In genomic region chr12:47834199-47835016, GRCh38 we compare ENCODE assay signal across 14 cellular contexts. TPM values are rescaled to one million over a fixed set of nuclear protein-coding genes. Genes with fewer than 3 reads are reported as not detected.
DNase-seq lines count a peak whose midpoint lies in the region; ATAC-seq and TF ChIP-seq lines count a peak whose summit lies in the region.
"Had no signal": no experiment of that assay in that cellular context is flagged by ENCODE, and none has a peak within 500 bp of the region (broad histone marks: within the 10 kb centered on the region; RNA-seq: fewer than 3 reads in every experiment).

No MANE protein-coding gene starts in this region.

- POLR2A ChIA-PET in OCI-LY7 (lab: Charles Lee) = interaction anchor here (0.6 to 14.2 kb wide), 12 partner anchors 10 to 627 kb away, joined by 3 to 342 read pairs (median 8); partner anchors contain the start of genes HDAC7 and TMEM106C
- POLR2A ChIA-PET in activated naive CD8-positive, alpha-beta T cell treated with anti-CD3 and anti-CD28 coated beads, Interleukin-2, amount 10 ng/mL, durations not matched to agents 7 days and 5 days (lab: Charles Lee) = interaction anchor here (1.6 to 13.5 kb wide), 7 partner anchors 10 to 91 kb away, joined by 4 to 465 read pairs (median 18); partner anchors contain the start of gene HDAC7

- intact Hi-C loops in OCI-LY7 (cut with micrococcal nuclease; ENCODE audit: unreplicated experiment) = loop anchor here (1.0 to 5.0 kb wide), 3 partner anchors 15 to 182 kb away; partner anchors contain the start of gene HDAC7

- in situ Hi-C loops in HAP-1 (cut with MboI; ENCODE audit: low sequenced_read_pairs) = no loop called here

- H3K27me3 ChIP-seq in osteoblast (ENCODE audit: insufficient read depth, low read length) = no peaks in the 10 kb centered on the region
- H3K27me3 ChIP-seq in HAP-1 (ENCODE audit: low read depth) = no peaks in the 10 kb centered on the region
- H3K27me3 ChIP-seq: esophagus squamous epithelium, hepatocyte, ovary, uterus had no signal

- H3K9me2 ChIP-seq in OCI-LY7 (ENCODE audit: insufficient read depth, low read length) = no peaks in the 10 kb centered on the region

- H3K4me1 Mint-ChIP-seq in activated naive CD8-positive, alpha-beta T cell treated with anti-CD3 and anti-CD28 coated beads, Interleukin-2, amount 10 ng/mL, durations not matched to agents 7 days and 5 days = peaks cover 75% of the 10 kb centered on the region

- H3K9me3 ChIP-seq in OCI-LY7 (ENCODE audit: low read length) (no peaks in the 10 kb centered on the region), osteoblast (ENCODE audit: low read depth, low read length) (no peaks in the 10 kb centered on the region), HAP-1 (no peaks in the 10 kb centered on the region)
- H3K9me3 ChIP-seq: esophagus squamous epithelium, ovary, uterus had no signal

- BruUV-seq in OCI-LY7 (replicated peaks; lab: Mats Ljungman, UMichigan) = TSS peak; percentile 74

- H3K36me3 ChIP-seq in OCI-LY7 (ENCODE audit: insufficient read depth, low read length) (no peaks in the 10 kb centered on the region), osteoblast (ENCODE audit: insufficient read depth, low read length) (no peaks in the 10 kb centered on the region), HAP-1 (replicated peaks) (no peaks in the 10 kb centered on the region)
- H3K36me3 ChIP-seq: esophagus squamous epithelium, ovary, uterus had no signal

- H3K79me2 ChIP-seq in OCI-LY7 (ENCODE audit: insufficient read depth, low read depth, low read length) (no peaks in the 10 kb centered on the region), osteoblast (ENCODE audit: insufficient read depth, low read length) (no peaks in the 10 kb centered on the region)
- H3K79me2 ChIP-seq: hepatocyte had no signal

- peak overlapping the region; percentile 93 for H3K27ac ChIP-seq in OCI-LY7 (ENCODE audit: low read depth, low read length, poor library complexity, severe bottlenecking)
- H3K27ac ChIP-seq in osteoblast (ENCODE audit: low read depth, low read length) = no peak overlapping the region
- H3K27ac ChIP-seq: esophagus squamous epithelium, hepatocyte, ovary, uterus had no signal

- TF ChIP-seq CTCF in OCI-LY7 (conservative IDR thresholded peaks at IDR 0.05; ENCODE audit: low read length) (no peak), osteoblast (IDR thresholded peaks at IDR 0.05; ENCODE audit: extremely low read depth, low read depth, low read length) (no peak)

- CTCF ChIA-PET in OCI-LY7 (lab: Charles Lee; ENCODE audit: unreplicated experiment) = interaction anchor here (0.6 to 10.0 kb wide), 9 partner anchors 10 to 93 kb away, joined by 3 to 133 read pairs (median 10); partner anchors contain the start of genes HDAC7 and SLC48A1

- peak overlapping the region; percentile 54 for H3K4me3 ChIP-seq in OCI-LY7 (ENCODE audit: low read depth, low read length, poor library complexity, severe bottlenecking)
- H3K4me3 ChIP-seq in osteoblast (ENCODE audit: insufficient read depth, low read length) = no peak overlapping the region
- H3K4me3 ChIP-seq in HAP-1 = no peak overlapping the region
- H3K4me3 ChIP-seq: esophagus squamous epithelium, hepatocyte, ovary, uterus had no signal

- peak overlapping the region; percentile 94 for H3K27ac Mint-ChIP-seq in activated naive CD8-positive, alpha-beta T cell treated with anti-CD3 and anti-CD28 coated beads, Interleukin-2, amount 10 ng/mL, durations not matched to agents 7 days and 5 days

- H3K4me1 ChIP-seq in OCI-LY7 (ENCODE audit: insufficient read depth, low read length, poor library complexity, severe bottlenecking) (peaks cover 88% of the 10 kb centered on the region), osteoblast (ENCODE audit: insufficient read depth, low read length) (peaks cover under 1% of the 10 kb centered on the region), HAP-1 (no peaks in the 10 kb centered on the region)

- H3K9me3 Mint-ChIP-seq in activated naive CD8-positive, alpha-beta T cell treated with anti-CD3 and anti-CD28 coated beads, Interleukin-2, amount 10 ng/mL, durations not matched to agents 7 days and 5 days = no peaks in the 10 kb centered on the region

- peak overlapping the region; percentile 59; the same call in 1 of the 2 replicates for H2AFZ ChIP-seq in OCI-LY7 (ENCODE audit: low read length)
- H2AFZ ChIP-seq in osteoblast (ENCODE audit: low read length) = peak overlapping the region; percentile 20
- H2AFZ ChIP-seq: hepatocyte had no signal

- no peaks in the 10 kb centered on the region for H3K27me3 Mint-ChIP-seq in activated naive CD8-positive, alpha-beta T cell treated with anti-CD3 and anti-CD28 coated beads, Interleukin-2, amount 10 ng/mL, durations not matched to agents 7 days and 5 days

- peak overlapping the region; percentile 81 for H3K4me3 Mint-ChIP-seq in activated naive CD8-positive, alpha-beta T cell treated with anti-CD3 and anti-CD28 coated beads, Interleukin-2, amount 10 ng/mL, durations not matched to agents 7 days and 5 days

- DNase-seq in activated CD4-positive, alpha-beta T cell treated with anti-CD3 and anti-CD28 coated beads for 48 hours = peak; percentile 44
- no peak for DNase-seq in activated CD4-positive, alpha-beta T cell treated with anti-CD3 and anti-CD28 coated beads, Interleukin-2, amount 50 U/mL, for 48 hours
- DNase-seq in OCI-LY7 (ENCODE audit: low spot score) = peak; percentile 45
- no peak for DNase-seq in activated naive CD8-positive, alpha-beta T cell treated with anti-CD3 and anti-CD28 coated beads, Interleukin-2, amount 10 ng/mL, durations not matched to agents 7 days and 5 days
- peak; percentile 29 for DNase-seq in osteoblast (ENCODE audit: insufficient read length, low spot score, missing footprints)
- no peak for DNase-seq in HAP-1 (ENCODE audit: low spot score in 2 of 2)
- no peak for DNase-seq in cerebellar nuclear complex (lab: John Stamatoyannopoulos, UW)
- DNase-seq: esophagus squamous epithelium; NCI-H2171; stimulated activated CD4-positive, alpha-beta T cell treated with anti-CD3 and anti-CD28 coated beads, Interleukin-12 subunit alpha, Interleukin-12 subunit beta, amount 100 ng/mL, for 4 hours; uterus had no signal

- H4K20me1 ChIP-seq in OCI-LY7 (ENCODE audit: insufficient read depth, low read length) (no peaks in the 10 kb centered on the region), osteoblast (ENCODE audit: insufficient read depth, low read length) (no peaks in the 10 kb centered on the region)

- H3K36me3 Mint-ChIP-seq in activated naive CD8-positive, alpha-beta T cell treated with anti-CD3 and anti-CD28 coated beads, Interleukin-2, amount 10 ng/mL, durations not matched to agents 7 days and 5 days = peaks cover 4% of the 10 kb centered on the region

- H3K4me2 ChIP-seq in OCI-LY7 (ENCODE audit: low read length) = peak overlapping the region; percentile 81
- no peak overlapping the region for H3K4me2 ChIP-seq in osteoblast (ENCODE audit: insufficient read depth, low read length)
- H3K4me2 ChIP-seq: hepatocyte had no signal

- ATAC-seq in activated naive CD8-positive, alpha-beta T cell treated with anti-CD3 and anti-CD28 coated beads, Interleukin-2, amount 10 ng/mL, durations not matched to agents 7 days and 5 days (ENCODE audit: low read depth) = no peak
- ATAC-seq in HG02642 (IDR thresholded peaks at IDR 0.05; ENCODE audit: poor library complexity, unreplicated experiment) = no peak

RNA-seq across cellular contexts. Expression of gene HDAC7, which starts 14.7 kb away (rescaled TPM):
- 38.4 and 45.9 TPM in 2 replicates for total RNA-seq in OCI-LY7 (2014; rRNA removed; shearing (Covaris generic))
- total RNA-seq in OCI-LY7 (2022) (130 and 131 TPM in 2 replicates), osteoblast (39.8 and 41.3 TPM in 2 replicates)
- 100 to 1,000 TPM; 200 to 215 TPM for total RNA-seq in activated naive CD8-positive, alpha-beta T cell treated with anti-CD3 and anti-CD28 coated beads, Interleukin-2, amount 10 ng/mL, durations not matched to agents 7 days and 5 days

Comparison
In these comparisons a context has a peak if more than half of its experiments do, and no peak if none do; other contexts are left out.
1. DNase-seq: peak in activated CD4-positive, alpha-beta T cell treated with anti-CD3 and anti-CD28 coated beads for 48 hours (single experiment), OCI-LY7 (single experiment) and osteoblast (single experiment); none in activated CD4-positive, alpha-beta T cell treated with anti-CD3 and anti-CD28 coated beads, Interleukin-2, amount 50 U/mL, for 48 hours (0 of 2), activated naive CD8-positive, alpha-beta T cell treated with anti-CD3 and anti-CD28 coated beads, Interleukin-2, amount 10 ng/mL, durations not matched to agents 7 days and 5 days (single experiment), HAP-1 (0 of 2) and cerebellar nuclear complex (0 of 2).